In the genomic region with DNA sequence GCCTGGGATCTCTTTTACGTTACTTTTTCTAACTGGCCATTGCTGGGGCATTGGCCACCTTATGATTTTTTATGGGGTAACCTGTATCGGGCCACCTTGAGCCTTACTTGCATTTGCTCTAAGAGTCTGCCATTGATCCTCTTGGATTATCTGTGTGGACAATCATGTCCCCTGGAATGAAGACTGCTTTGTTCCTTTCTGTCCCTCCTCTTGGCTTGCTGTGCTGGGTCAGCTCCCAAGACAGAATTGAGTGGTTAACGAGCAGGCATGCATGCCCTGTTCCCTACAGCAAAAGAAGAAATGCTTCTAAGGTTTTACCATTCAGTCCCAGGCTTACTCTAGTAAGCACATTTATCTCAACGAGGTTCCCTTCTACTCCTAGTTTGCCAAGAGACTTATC, we compare ENCODE assay signal across 16 cellular contexts. TPM values are rescaled to one million over a fixed set of nuclear protein-coding genes. Genes with fewer than 3 reads are reported as not detected.
A peak's percentile ranks its signal among the peaks of the same experiment; 100 is the strongest.
DNase-seq lines count a peak whose midpoint lies in the region; ATAC-seq lines count a peak whose summit lies in the region.
"Had no signal": no experiment of that assay in that cellular context is flagged by ENCODE, and none has a peak within 500 bp of the region (broad histone marks: within the 10 kb centered on the region; RNA-seq: fewer than 3 reads in every experiment).

No MANE protein-coding gene starts in this region.

- ATAC-seq in HG03135 (IDR thresholded peaks at IDR 0.05; ENCODE audit: unreplicated experiment) (no peak), HG02870 (IDR thresholded peaks at IDR 0.05; ENCODE audit: unreplicated experiment) (no peak), sciatic nerve (no peak)
- ATAC-seq in stimulated activated naive CD8-positive, alpha-beta T cell treated with anti-CD3 and anti-CD28 coated beads, Interleukin-15, amount 100 ng/mL, for 72 hours: no peak
- ATAC-seq: A549, Right ventricle myocardium inferior had no signal

- intact Hi-C loops in sciatic nerve (cut with DNase I): loop anchor here (10.0 kb wide), 1 partner anchor 47 kb away; a partner anchor contains a TSS

- no peaks in the 10 kb centered on the region for H3K9me3 Mint-ChIP-seq in activated naive CD4-positive, alpha-beta T cell treated with anti-CD3 and anti-CD28 coated beads, Interleukin-2, amount 10 ng/mL, durations not matched to agents 7 days and 5 days
- no peaks in the 10 kb centered on the region for H3K9me3 Mint-ChIP-seq in stimulated activated naive CD8-positive, alpha-beta T cell treated with anti-CD3 and anti-CD28 coated beads, Interleukin-15, amount 100 ng/mL, for 72 hours

- H3K4me1 Mint-ChIP-seq in activated naive CD4-positive, alpha-beta T cell treated with anti-CD3 and anti-CD28 coated beads, Interleukin-2, amount 10 ng/mL, durations not matched to agents 7 days and 5 days: peaks cover 52% of the 10 kb centered on the region
- peaks cover 45% of the 10 kb centered on the region for H3K4me1 Mint-ChIP-seq in stimulated activated naive CD8-positive, alpha-beta T cell treated with anti-CD3 and anti-CD28 coated beads, Interleukin-15, amount 100 ng/mL, for 72 hours

- peaks cover 36% of the 10 kb centered on the region for H3K36me3 Mint-ChIP-seq in activated naive CD4-positive, alpha-beta T cell treated with anti-CD3 and anti-CD28 coated beads, Interleukin-2, amount 10 ng/mL, durations not matched to agents 7 days and 5 days

- no peak for DNase-seq in activated naive CD4-positive, alpha-beta T cell treated with anti-CD3 and anti-CD28 coated beads, Interleukin-2, amount 10 ng/mL, durations not matched to agents 7 days and 5 days
- DNase-seq in activated naive CD4-positive, alpha-beta T cell treated with Interleukin-2 at 50 U/mL for 16 hours: no peak
- DNase-seq in midbrain (lab: John Stamatoyannopoulos, UW): peak; percentile 22
- DNase-seq in stimulated activated naive CD8-positive, alpha-beta T cell treated with anti-CD3 and anti-CD28 coated beads, Interleukin-15, amount 100 ng/mL, for 72 hours: no peak
- no peak for DNase-seq in sciatic nerve (ENCODE audit: low spot score)
- DNase-seq: NCI-H1105, NCI-H2081, NCI-H748 treated with DMSO at 0.1 percent for 48 hours had no signal

- H3K27ac Mint-ChIP-seq in activated naive CD4-positive, alpha-beta T cell treated with anti-CD3 and anti-CD28 coated beads, Interleukin-2, amount 10 ng/mL, durations not matched to agents 7 days and 5 days: peak overlapping the region; percentile 35
- H3K27ac Mint-ChIP-seq in stimulated activated naive CD8-positive, alpha-beta T cell treated with anti-CD3 and anti-CD28 coated beads, Interleukin-15, amount 100 ng/mL, for 72 hours: peak overlapping the region in 1 of 2 donors; percentile 22

- peak overlapping the region; percentile 24 for H3K27ac ChIP-seq in cingulate gyrus (ENCODE audit: low read depth, low read length)
- H3K27ac ChIP-seq: A549 had no signal

- CTCF ChIA-PET in activated naive CD4-positive, alpha-beta T cell treated with anti-CD3 and anti-CD28 coated beads, Interleukin-2, amount 10 ng/mL, durations not matched to agents 7 days and 5 days (lab: Charles Lee): interaction anchor here (10.0 kb wide), 1 partner anchor 14 kb away, joined by 205 read pairs; no protein-coding TSS in a partner anchor

- no peak overlapping the region for H3K4me3 Mint-ChIP-seq in activated naive CD4-positive, alpha-beta T cell treated with anti-CD3 and anti-CD28 coated beads, Interleukin-2, amount 10 ng/mL, durations not matched to agents 7 days and 5 days
- H3K4me3 Mint-ChIP-seq in stimulated activated naive CD8-positive, alpha-beta T cell treated with anti-CD3 and anti-CD28 coated beads, Interleukin-15, amount 100 ng/mL, for 72 hours: no peak overlapping the region

- H3K27me3 Mint-ChIP-seq in activated naive CD4-positive, alpha-beta T cell treated with anti-CD3 and anti-CD28 coated beads, Interleukin-2, amount 10 ng/mL, durations not matched to agents 7 days and 5 days: peaks cover 5% of the 10 kb centered on the region
- H3K27me3 Mint-ChIP-seq in stimulated activated naive CD8-positive, alpha-beta T cell treated with anti-CD3 and anti-CD28 coated beads, Interleukin-15, amount 100 ng/mL, for 72 hours: no peaks in the 10 kb centered on the region

RNA-seq across cellular contexts. Expression of a gene that starts 46.3 kb away (rescaled TPM):
- 241 TPM for total RNA-seq in sciatic nerve
- total RNA-seq: H1, NCI-H460, OCI-LY7 had no signal

RNA-seq across cellular contexts. Expression of a gene that starts 49.8 kb away (rescaled TPM):
- total RNA-seq in sciatic nerve: 49.1 TPM
